Comparison of ENCODE assay signal across 16 cellular contexts in the genomic region with DNA sequence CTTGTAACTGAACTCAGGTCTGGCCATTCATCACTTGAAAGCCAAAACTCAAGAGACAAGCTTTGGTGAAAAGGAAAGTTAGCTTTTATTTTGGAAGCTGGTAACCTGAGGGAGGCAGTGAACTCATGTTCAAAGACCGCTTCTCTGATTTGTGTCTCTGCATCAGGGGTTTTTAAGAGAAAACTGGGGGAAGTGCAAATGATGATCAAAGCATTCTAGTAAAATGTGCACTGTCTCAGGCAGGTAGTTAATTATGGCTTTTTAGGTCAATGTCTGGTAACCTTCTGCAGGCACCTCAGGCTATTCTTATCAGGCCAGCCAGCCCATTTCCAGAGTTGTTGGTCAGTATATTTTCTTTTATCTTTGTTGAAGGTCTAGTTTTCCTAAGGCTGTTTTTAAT.
DNase-seq lines count a peak whose midpoint lies in the region; ATAC-seq and TF ChIP-seq lines count a peak whose summit lies in the region.
"Had no signal": no experiment of that assay in that cellular context is flagged by ENCODE, and none has a peak within 500 bp of the region (broad histone marks: within the 10 kb centered on the region; RNA-seq: fewer than 3 reads in every experiment).

No MANE protein-coding gene starts in this region.

- peak overlapping the region; percentile 16 for H3K27ac Mint-ChIP-seq in mesothelial cell of epicardium
- H3K27ac Mint-ChIP-seq: B cell; CD4-positive, alpha-beta T cell; CD8-positive, alpha-beta T cell had no signal

- H3K9me3 Mint-ChIP-seq in mesothelial cell of epicardium = peaks cover 64% of the 10 kb centered on the region

- no peak overlapping the region for H3K4me3 Mint-ChIP-seq in mesothelial cell of epicardium
- H3K4me3 Mint-ChIP-seq: B cell; CD4-positive, alpha-beta T cell; CD8-positive, alpha-beta T cell had no signal

- TF ChIP-seq CTCF in mesothelial cell of epicardium (IDR thresholded peaks at IDR 0.05; ENCODE audit: unreplicated experiment) = no peak

- H3K4me1 Mint-ChIP-seq in mesothelial cell of epicardium = no peaks in the 10 kb centered on the region
- H3K4me1 Mint-ChIP-seq: B cell had no signal

- peaks cover 33% of the 10 kb centered on the region for H3K36me3 Mint-ChIP-seq in mesothelial cell of epicardium
- H3K36me3 Mint-ChIP-seq: CD8-positive, alpha-beta T cell had no signal

- DNase-seq in ELF-1 (ENCODE audit: low read depth, low spot score) (peak; percentile 25), islet precursor cell (peak; percentile 81), mesothelial cell of epicardium (ENCODE audit: low spot score in 2 of 2, unreplicated experiment in 2 of 2) (no peak), ureter (ENCODE audit: low spot score) (no peak)
- DNase-seq in activated effector memory CD4-positive, alpha-beta T cell treated with anti-CD3 and anti-CD28 coated beads, Interleukin-2, amount 50 U/mL, for 16 hours = no peak
- DNase-seq: AML-193; Caco-2; Calu3; CD4-positive, alpha-beta T cell; CD8-positive, alpha-beta T cell; DMS79 treated with DMSO at 0.1 percent for 48 hours; GDM1 had no signal

- no peaks in the 10 kb centered on the region for H3K27me3 Mint-ChIP-seq in mesothelial cell of epicardium (ENCODE audit: low read depth)
- H3K27me3 Mint-ChIP-seq: B cell; CD4-positive, alpha-beta T cell had no signal

- no peak for ATAC-seq in HG03520 (IDR thresholded peaks at IDR 0.05; ENCODE audit: unreplicated experiment)
- ATAC-seq: A549; CD8-positive, alpha-beta T cell; GM12878 had no signal

Comparison
In these comparisons a context has a peak if more than half of its experiments do, and no peak if none do; other contexts are left out.
1. DNase-seq: peak in ELF-1 (single experiment) and islet precursor cell (single experiment); none in mesothelial cell of epicardium (0 of 2), activated effector memory CD4-positive, alpha-beta T cell treated with anti-CD3 and anti-CD28 coated beads, Interleukin-2, amount 50 U/mL, for 16 hours (single experiment) and ureter (single experiment).